1 cellular context compared by ENCODE assay signal in the genomic region with DNA sequence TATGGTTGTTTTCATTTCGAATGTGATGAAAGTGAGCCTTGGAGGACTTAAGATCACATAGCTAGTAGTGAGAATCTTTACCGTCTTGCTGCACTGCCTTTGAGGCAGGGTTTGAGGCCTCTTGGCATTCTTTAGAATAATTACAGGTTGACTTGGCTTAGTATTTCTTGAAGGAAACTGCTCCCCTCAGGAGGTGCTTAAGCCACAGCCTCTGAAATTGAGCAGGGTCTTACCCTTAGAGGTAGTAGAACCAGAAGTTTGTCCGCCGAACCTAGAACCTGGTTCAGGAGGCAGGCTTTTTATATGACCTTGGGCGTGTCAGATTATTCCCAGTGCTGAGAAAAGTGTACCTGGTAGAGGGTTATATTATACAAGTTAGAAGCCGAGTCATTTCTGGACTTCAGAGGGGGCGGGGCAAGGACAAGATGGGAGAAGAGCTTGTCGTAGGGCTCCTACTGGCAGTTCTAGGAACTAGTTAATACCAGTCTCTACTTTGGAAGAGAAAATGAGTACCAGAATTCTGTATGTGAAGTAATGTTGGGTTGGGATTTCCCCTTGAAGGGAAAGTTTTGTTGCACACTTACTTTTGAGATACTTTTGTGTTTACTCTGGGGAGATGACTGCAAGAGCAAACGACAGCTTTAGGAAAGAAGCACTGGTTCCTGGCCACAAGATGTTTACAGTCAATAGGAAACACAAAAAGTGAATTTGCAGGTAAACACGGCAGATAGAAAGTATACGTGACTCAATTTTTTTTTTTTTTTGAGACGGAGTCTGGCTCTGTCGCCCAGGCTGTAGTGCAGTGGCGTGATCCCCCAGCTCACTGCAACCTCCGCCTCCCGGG.
TF ChIP-seq lines count a peak whose summit lies in the region.

No MANE protein-coding gene starts in this region.

TF ChIP-seq in K562, 482 proteins besides CTCF, POLR2A, EP300 and RAD21:
- TF ChIP-seq, protein P1, sequence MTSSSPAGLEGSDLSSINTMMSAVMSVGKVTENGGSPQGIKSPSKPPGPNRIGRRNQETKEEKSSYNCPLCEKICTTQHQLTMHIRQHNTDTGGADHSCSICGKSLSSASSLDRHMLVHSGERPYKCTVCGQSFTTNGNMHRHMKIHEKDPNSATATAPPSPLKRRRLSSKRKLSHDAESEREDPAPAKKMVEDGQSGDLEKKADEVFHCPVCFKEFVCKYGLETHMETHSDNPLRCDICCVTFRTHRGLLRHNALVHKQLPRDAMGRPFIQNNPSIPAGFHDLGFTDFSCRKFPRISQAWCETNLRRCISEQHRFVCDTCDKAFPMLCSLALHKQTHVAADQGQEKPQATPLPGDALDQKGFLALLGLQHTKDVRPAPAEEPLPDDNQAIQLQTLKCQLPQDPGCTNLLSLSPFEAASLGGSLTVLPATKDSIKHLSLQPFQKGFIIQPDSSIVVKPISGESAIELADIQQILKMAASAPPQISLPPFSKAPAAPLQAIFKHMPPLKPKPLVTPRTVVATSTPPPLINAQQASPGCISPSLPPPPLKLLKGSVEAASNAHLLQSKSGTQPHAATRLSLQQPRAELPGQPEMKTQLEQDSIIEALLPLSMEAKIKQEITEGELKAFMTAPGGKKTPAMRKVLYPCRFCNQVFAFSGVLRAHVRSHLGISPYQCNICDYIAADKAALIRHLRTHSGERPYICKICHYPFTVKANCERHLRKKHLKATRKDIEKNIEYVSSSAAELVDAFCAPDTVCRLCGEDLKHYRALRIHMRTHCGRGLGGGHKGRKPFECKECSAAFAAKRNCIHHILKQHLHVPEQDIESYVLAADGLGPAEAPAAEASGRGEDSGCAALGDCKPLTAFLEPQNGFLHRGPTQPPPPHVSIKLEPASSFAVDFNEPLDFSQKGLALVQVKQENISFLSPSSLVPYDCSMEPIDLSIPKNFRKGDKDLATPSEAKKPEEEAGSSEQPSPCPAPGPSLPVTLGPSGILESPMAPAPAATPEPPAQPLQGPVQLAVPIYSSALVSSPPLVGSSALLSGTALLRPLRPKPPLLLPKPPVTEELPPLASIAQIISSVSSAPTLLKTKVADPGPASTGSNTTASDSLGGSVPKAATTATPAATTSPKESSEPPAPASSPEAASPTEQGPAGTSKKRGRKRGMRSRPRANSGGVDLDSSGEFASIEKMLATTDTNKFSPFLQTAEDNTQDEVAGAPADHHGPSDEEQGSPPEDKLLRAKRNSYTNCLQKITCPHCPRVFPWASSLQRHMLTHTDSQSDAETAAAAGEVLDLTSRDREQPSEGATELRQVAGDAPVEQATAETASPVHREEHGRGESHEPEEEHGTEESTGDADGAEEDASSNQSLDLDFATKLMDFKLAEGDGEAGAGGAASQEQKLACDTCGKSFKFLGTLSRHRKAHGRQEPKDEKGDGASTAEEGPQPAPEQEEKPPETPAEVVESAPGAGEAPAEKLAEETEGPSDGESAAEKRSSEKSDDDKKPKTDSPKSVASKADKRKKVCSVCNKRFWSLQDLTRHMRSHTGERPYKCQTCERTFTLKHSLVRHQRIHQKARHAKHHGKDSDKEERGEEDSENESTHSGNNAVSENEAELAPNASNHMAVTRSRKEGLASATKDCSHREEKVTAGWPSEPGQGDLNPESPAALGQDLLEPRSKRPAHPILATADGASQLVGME (CRISPR knock-in tag; IDR thresholded peaks at IDR 0.05), result no peak
- TF ChIP-seq ZNF274 (IDR thresholded peaks at IDR 0.05; ENCODE audit: borderline replicate concordance, low read depth, low read length) (no peak), PML (IDR thresholded peaks at IDR 0.05; ENCODE audit: low read length) (0 out of 2 replicates have a peak, but pooled peaks have one; percentile 16), SAP30 (IDR thresholded peaks at IDR 0.05; ENCODE audit: borderline replicate concordance, insufficient read depth, low read depth, low read length, poor library complexity, severe bottlenecking) (peak; percentile 22), ZNF239 (CRISPR knock-in tag; IDR thresholded peaks at IDR 0.05) (no peak), ILK (tag; IDR thresholded peaks at IDR 0.05; ENCODE audit: borderline replicate concordance, low read depth) (no peak), TEAD1 (CRISPR knock-in tag; IDR thresholded peaks at IDR 0.05) (0 out of 4 replicates have a peak, but pooled peaks of 1 of the 2 experiments have one; percentile 16), TBP (optimal IDR thresholded peaks at IDR 0.05; ENCODE audit: low read depth, low read length) (peak; percentile 26), ZNF316 (IDR thresholded peaks at IDR 0.05) (peak; percentile 51; the same call in 1 of the 2 replicates), YY1 (IDR thresholded peaks at IDR 0.05; ENCODE audit: borderline replicate concordance in 1 of 3, control insufficient read depth in 1 of 3, extremely low read depth in 1 of 3, insufficient read depth in 3 of 3, insufficient read length in 1 of 3, insufficient replicate concordance in 2 of 3, low read depth in 1 of 3, low read length in 2 of 3) (peak in 1 of 3 experiments; percentile 13)
